Comparison of ENCODE assay signal across 14 cellular contexts in genomic region chr3:72679540-72680198, GRCh38.
DNase-seq lines count a peak whose midpoint lies in the region; TF ChIP-seq lines count a peak whose summit lies in the region.
"Had no signal": no experiment of that assay in that cellular context is flagged by ENCODE, and none has a peak within 500 bp of the region (broad histone marks: within the 10 kb centered on the region; RNA-seq: fewer than 3 reads in every experiment).

No MANE protein-coding gene starts in this region.

- no peaks in the 10 kb centered on the region for H3K4me1 ChIP-seq in HEK293 (ENCODE audit: control insufficient read depth, insufficient read depth, low read length)
- H3K4me1 ChIP-seq: upper lobe of left lung had no signal

- H3K4me3 ChIP-seq in HEK293 (ENCODE audit: low read depth, low read length) = no peak overlapping the region
- H3K4me3 ChIP-seq: esophagus muscularis mucosa, GM23338, upper lobe of left lung had no signal

- CTCF ChIA-PET in HEK293 (lab: Yijun Ruan, JAX) = interaction anchor here (1.2 kb wide), 1 partner anchor 14 kb away, joined by 6 read pairs; no protein-coding TSS in a partner anchor

- no peak overlapping the region for H3K27ac ChIP-seq in HEK293 (ENCODE audit: extremely low read depth, low read depth, low read length)
- H3K27ac ChIP-seq: esophagus muscularis mucosa, upper lobe of left lung had no signal

- TF ChIP-seq CTCF in HEK293 (tag by site-specific recombination; IDR thresholded peaks at IDR 0.05) = no peak

- no peaks in the 10 kb centered on the region for H3K9me3 ChIP-seq in HEK293 (ENCODE audit: control insufficient read depth, insufficient read depth, low read depth, low read length)

- H3K36me3 ChIP-seq in HEK293 (ENCODE audit: control insufficient read depth in 2 of 2, insufficient read depth in 1 of 2, low read length in 2 of 2) = no peaks in the 10 kb centered on the region
- H3K36me3 ChIP-seq: esophagus muscularis mucosa, upper lobe of left lung had no signal

- in situ Hi-C loops in G401 (cut with HindIII; ENCODE audit: low sequenced_read_pairs) = no loop called here

- POLR2A ChIA-PET in HEK293 (lab: Yijun Ruan, JAX) = no interaction called here

- DNase-seq in COR-L47 (lab: John Stamatoyannopoulos, UW) (peak; percentile 84), OCI-M1 (lab: John Stamatoyannopoulos, UW) (peak; percentile 6), iris pigment epithelial cell (ENCODE audit: low read depth) (peak; percentile 8), G401 (ENCODE audit: low spot score) (no peak), T-helper 9 cell (no peak)
- no peak for DNase-seq in activated naive CD4-positive, alpha-beta T cell treated with Interleukin-2 at 50 U/mL for 16 hours
- no peak for DNase-seq in stimulated activated naive CD4-positive, alpha-beta T cell (lab: John Stamatoyannopoulos, UW)
- DNase-seq: activated CD8-positive, alpha-beta memory T cell treated with anti-CD3 and anti-CD28 coated beads for 24 hours; left colon; NCI-H1105; upper lobe of left lung had no signal

TF ChIP-seq in HEK293, 187 proteins besides CTCF, POLR2A, EP300 and RAD21:
- TF ChIP-seq EGR2 (tag by site-specific recombination; IDR thresholded peaks at IDR 0.05; ENCODE audit: low read depth) = no peak
- TF ChIP-seq OSR2 (tag by site-specific recombination; IDR thresholded peaks at IDR 0.05) = peak; percentile 25; the same call in 1 of the 2 replicates

Comparison
In these comparisons a context has a peak if more than half of its experiments do, and no peak if none do; other contexts are left out.
1. DNase-seq: peak in COR-L47 (single experiment), OCI-M1 (single experiment) and iris pigment epithelial cell (single experiment); none in G401 (single experiment), activated naive CD4-positive, alpha-beta T cell treated with Interleukin-2 at 50 U/mL for 16 hours (single experiment), stimulated activated naive CD4-positive, alpha-beta T cell (0 of 6) and T-helper 9 cell (single experiment).